Comparison of ENCODE assay signal across 21 cellular contexts in the genomic region with DNA sequence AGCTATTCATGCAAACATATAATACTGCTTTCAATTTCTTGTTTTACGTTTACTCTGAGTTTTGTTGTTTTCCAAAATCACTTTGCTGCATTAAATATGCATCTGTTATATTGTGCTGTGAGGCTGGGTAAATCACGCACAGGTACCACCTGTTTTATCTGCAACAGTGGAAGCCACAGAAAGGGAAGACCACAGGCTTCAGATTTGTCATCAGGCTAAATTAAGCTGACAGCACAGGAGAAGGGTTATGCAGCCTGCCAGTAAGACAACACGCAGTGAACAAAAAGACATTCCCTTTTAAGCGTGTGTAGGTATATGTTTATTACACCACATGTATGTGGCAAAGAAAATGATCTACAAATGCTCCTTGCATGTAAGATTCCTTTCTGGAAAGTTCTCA. TPM values are rescaled to one million over a fixed set of nuclear protein-coding genes. Genes with fewer than 3 reads are reported as not detected.
DNase-seq lines count a peak whose midpoint lies in the region; ATAC-seq and TF ChIP-seq lines count a peak whose summit lies in the region.
"Had no signal": no experiment of that assay in that cellular context is flagged by ENCODE, and none has a peak within 500 bp of the region (broad histone marks: within the 10 kb centered on the region; RNA-seq: fewer than 3 reads in every experiment).

No MANE protein-coding gene starts in this region.

- H3K27ac Mint-ChIP-seq in activated CD4-positive, alpha-beta T cell treated with anti-CD3 and anti-CD28 coated beads, Interleukin-2, amount 10 ng/mL, durations not matched to agents 7 days and 5 days = no peak overlapping the region
- H3K27ac Mint-ChIP-seq: activated T-helper 2 cell treated with anti-CD3 and anti-CD28 coated beads, Interferon-gamma antibody, Interleukin-2, Interleukin-4, amounts not matched to agents 10 μg/mL and 5 μg/mL and 100 μg/mL, durations not matched to agents 14 hours and 24 hours and 36 hours; dendritic cell treated with granulocyte-macrophage colony-stimulating factor and Interleukin-4, amounts not matched to agents 40 ng/mL and 50 ng/mL, for 4 days had no signal

- POLR2A ChIA-PET in activated CD4-positive, alpha-beta T cell treated with anti-CD3 and anti-CD28 coated beads, Interleukin-2, amount 10 ng/mL, durations not matched to agents 7 days and 5 days (lab: Charles Lee) = no interaction called here

- peaks cover 2 to 10% of the 10 kb centered on the region in 2 donors for H3K4me1 ChIP-seq in lung (ENCODE audit: control insufficient read depth in 2 of 2, insufficient read depth in 2 of 2, low read length in 2 of 2)
- peaks cover 10 to 13% of the 10 kb centered on the region in 2 donors for H3K4me1 ChIP-seq in uterus

- no peak overlapping the region for H3K27ac ChIP-seq in lung (ENCODE audit: low read depth in 1 of 2, low read length in 1 of 2)
- peak overlapping the region; percentile 6 to 94 for H3K27ac ChIP-seq in uterus
- H3K27ac ChIP-seq: hepatocyte, SK-N-MC had no signal

- no peaks in the 10 kb centered on the region for H3K27me3 ChIP-seq in lung (ENCODE audit: control insufficient read depth, insufficient read depth)
- H3K27me3 ChIP-seq in uterus = no peaks in the 10 kb centered on the region
- H3K27me3 ChIP-seq: hepatocyte had no signal

- CTCF ChIA-PET in activated CD4-positive, alpha-beta T cell treated with anti-CD3 and anti-CD28 coated beads, Interleukin-2, amount 10 ng/mL, durations not matched to agents 7 days and 5 days (lab: Charles Lee) = interaction anchor here (0.8 to 2.3 kb wide), 3 partner anchors 10 to 58 kb away, joined by 3 to 6 read pairs (median 4); no protein-coding TSS in a partner anchor

- DNase-seq in NCI-H82 (lab: John Stamatoyannopoulos, UW) (peak; percentile 44), NCI-H82 treated with DMSO at 0.1 percent for 48 hours (lab: John Stamatoyannopoulos, UW; ENCODE audit: unreplicated experiment) (no peak), lung (ENCODE audit: low spot score) (peak; percentile 7), uterus (no peak), NCI-H2196 (lab: John Stamatoyannopoulos, UW; ENCODE audit: unreplicated experiment) (no peak)
- DNase-seq in activated CD4-positive, alpha-beta T cell treated with anti-CD3 and anti-CD28 coated beads, Interleukin-2, amount 10 ng/mL, durations not matched to agents 7 days and 5 days = no peak
- DNase-seq: 8988T; Caco-2; natural killer cell; NCI-H146; NK-92 treated with Interleukin-12 subunit alpha and Interleukin-12 subunit beta, amount 100 ng/mL, for 24 hours; small intestine; stimulated activated CD4-positive, alpha-beta T cell treated with anti-CD3 and anti-CD28 coated beads, Interleukin-4, amount 100 ng/mL, for 1 hour; stimulated activated naive CD8-positive, alpha-beta T cell treated with anti-CD3 and anti-CD28 coated beads, Interleukin-15, amount 100 ng/mL, for 72 hours; trophoblast cell had no signal

- no peak for TF ChIP-seq POLR2A in uterus (IDR thresholded peaks at IDR 0.05)

- peaks cover 5% of the 10 kb centered on the region for H3K4me1 Mint-ChIP-seq in activated CD4-positive, alpha-beta T cell treated with anti-CD3 and anti-CD28 coated beads, Interleukin-2, amount 10 ng/mL, durations not matched to agents 7 days and 5 days

- H3K27me3 Mint-ChIP-seq in activated CD4-positive, alpha-beta T cell treated with anti-CD3 and anti-CD28 coated beads, Interleukin-2, amount 10 ng/mL, durations not matched to agents 7 days and 5 days = peaks cover 15% of the 10 kb centered on the region
- H3K27me3 Mint-ChIP-seq: dendritic cell treated with granulocyte-macrophage colony-stimulating factor and Interleukin-4, amounts not matched to agents 40 ng/mL and 50 ng/mL, for 4 days; stimulated activated naive CD8-positive, alpha-beta T cell treated with anti-CD3 and anti-CD28 coated beads, Interleukin-15, amount 100 ng/mL, for 72 hours had no signal

- intact Hi-C loops in uterus (cut with DNase I; ENCODE audit: low total_unique reads) = no loop called here

- TF ChIP-seq CTCF in lung (IDR thresholded peaks at IDR 0.05; ENCODE audit: control extremely low read depth, extremely low read depth) = no peak
- no peak for TF ChIP-seq CTCF in uterus (IDR thresholded peaks at IDR 0.05)

- ATAC-seq in HG03558 (IDR thresholded peaks at IDR 0.05; ENCODE audit: extremely low read depth, unreplicated experiment) (peak; percentile 67), lung (ENCODE audit: insufficient read depth, low FRiP score) (no peak), GM18909 (IDR thresholded peaks at IDR 0.05; ENCODE audit: poor library complexity, unreplicated experiment) (no peak)
- ATAC-seq: stimulated activated naive CD8-positive, alpha-beta T cell treated with anti-CD3 and anti-CD28 coated beads, Interleukin-15, amount 100 ng/mL, for 72 hours had no signal

- H3K9me3 Mint-ChIP-seq in activated CD4-positive, alpha-beta T cell treated with anti-CD3 and anti-CD28 coated beads, Interleukin-2, amount 10 ng/mL, durations not matched to agents 7 days and 5 days = no peaks in the 10 kb centered on the region
- H3K9me3 Mint-ChIP-seq: activated T-helper 2 cell treated with anti-CD3 and anti-CD28 coated beads, Interferon-gamma antibody, Interleukin-2, Interleukin-4, amounts not matched to agents 10 μg/mL and 5 μg/mL and 100 μg/mL, durations not matched to agents 14 hours and 24 hours and 36 hours; dendritic cell treated with granulocyte-macrophage colony-stimulating factor and Interleukin-4, amounts not matched to agents 40 ng/mL and 50 ng/mL, for 4 days; natural killer cell; stimulated activated naive CD8-positive, alpha-beta T cell treated with anti-CD3 and anti-CD28 coated beads, Interleukin-15, amount 100 ng/mL, for 72 hours had no signal

- no peak overlapping the region for H3K4me3 ChIP-seq in lung
- H3K4me3 ChIP-seq in uterus = no peak overlapping the region
- H3K4me3 ChIP-seq: hepatocyte, SK-N-MC had no signal

- H3K4me3 Mint-ChIP-seq in activated CD4-positive, alpha-beta T cell treated with anti-CD3 and anti-CD28 coated beads, Interleukin-2, amount 10 ng/mL, durations not matched to agents 7 days and 5 days = no peak overlapping the region
- H3K4me3 Mint-ChIP-seq: dendritic cell treated with granulocyte-macrophage colony-stimulating factor and Interleukin-4, amounts not matched to agents 40 ng/mL and 50 ng/mL, for 4 days; natural killer cell; stimulated activated naive CD8-positive, alpha-beta T cell treated with anti-CD3 and anti-CD28 coated beads, Interleukin-15, amount 100 ng/mL, for 72 hours had no signal

- H3K36me3 Mint-ChIP-seq in activated CD4-positive, alpha-beta T cell treated with anti-CD3 and anti-CD28 coated beads, Interleukin-2, amount 10 ng/mL, durations not matched to agents 7 days and 5 days (ENCODE audit: low read depth) = no peaks in the 10 kb centered on the region
- H3K36me3 Mint-ChIP-seq: natural killer cell had no signal

- no peaks in the 10 kb centered on the region for H3K9me3 ChIP-seq in lung (ENCODE audit: control insufficient read depth in 2 of 2, insufficient read depth in 1 of 2, low read length in 1 of 2)
- H3K9me3 ChIP-seq in uterus = no peaks in the 10 kb centered on the region
- H3K9me3 ChIP-seq: Caco-2 had no signal

- 92 to 94% methylated on average over 4 of the region's 4 CpGs for WGBS in lung, 2 donors

- H3K36me3 ChIP-seq in lung (ENCODE audit: control insufficient read depth in 2 of 2, insufficient read depth in 2 of 2, low read length in 2 of 2) (peaks cover 0 to 5% of the 10 kb centered on the region in 2 donors), uterus (no peaks in the 10 kb centered on the region)

RNA-seq across cellular contexts. Expression of gene ZNF516, which starts 38.2 kb away (rescaled TPM):
- total RNA-seq in lung (10 to 100 TPM; 44.3 to 45.4 TPM), uterus (100 to 1,000 TPM in 1 of 4 donors, 10 to 100 TPM in 3; 29.4 to 177 (median 65.7) TPM)
- 1 to 10 TPM; 7.7 to 8.4 TPM for polyA plus RNA-seq in lung
- total RNA-seq in activated CD4-positive, alpha-beta T cell treated with anti-CD3 and anti-CD28 coated beads, Interleukin-2, amount 10 ng/mL, durations not matched to agents 7 days and 5 days = 1 to 10 TPM; 3.9 to 4.1 TPM

Comparison
In these comparisons a context has a peak if more than half of its experiments do, and no peak if none do; other contexts are left out.
1. DNase-seq: peak in NCI-H82 (single experiment) and lung (single experiment); none in NCI-H82 treated with DMSO at 0.1 percent for 48 hours (single experiment), uterus (0 of 2), activated CD4-positive, alpha-beta T cell treated with anti-CD3 and anti-CD28 coated beads, Interleukin-2, amount 10 ng/mL, durations not matched to agents 7 days and 5 days (single experiment) and NCI-H2196 (single experiment).
2. H3K27ac ChIP-seq: peak in uterus (2 of 2); none in lung (0 of 2).
3. RNA of gene ZNF516, which starts 38.2 kb away (total RNA-seq): 29.4 to 177 TPM in uterus and 44.3 to 45.4 TPM in lung; 3.9 to 4.1 TPM in activated CD4-positive, alpha-beta T cell treated with anti-CD3 and anti-CD28 coated beads, Interleukin-2, amount 10 ng/mL, durations not matched to agents 7 days and 5 days; every median in the first group is over 4 times any median in the second.